Comparison of ENCODE assay signal across 17 cellular contexts in the genomic region with DNA sequence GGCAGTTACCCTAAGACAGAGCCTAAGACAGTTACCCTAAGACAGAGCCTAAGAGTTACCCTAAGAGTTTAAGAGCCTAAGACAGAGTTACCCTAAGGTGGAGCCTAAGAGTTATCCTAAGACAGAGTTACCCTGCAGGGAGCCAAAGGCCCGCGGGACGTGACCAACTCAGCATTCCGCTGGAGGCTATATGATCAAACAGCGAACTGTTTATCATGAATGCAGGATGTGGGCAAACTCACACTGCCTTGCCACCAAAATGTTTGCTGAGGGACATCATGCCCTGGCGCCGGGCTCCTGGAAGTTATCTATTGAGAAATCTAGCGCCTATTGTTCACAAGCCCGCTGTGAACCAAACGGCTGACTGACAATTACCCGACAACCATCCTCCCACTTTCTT.
"Had no signal": no experiment of that assay in that cellular context is flagged by ENCODE, and none has a peak within 500 bp of the region (broad histone marks: within the 10 kb centered on the region; RNA-seq: fewer than 3 reads in every experiment).

No MANE protein-coding gene starts in this region.

- H3K4me1 ChIP-seq: body of pancreas, foreskin keratinocyte, sigmoid colon had no signal

- H2AFZ ChIP-seq: hepatocyte had no signal

- H3K9me3 Mint-ChIP-seq: activated T-helper 17 cell treated with anti-CD3 and anti-CD28 coated beads, Interleukin-2, amount 50 U/mL, for 72 hours; nephron; stimulated activated naive CD8-positive, alpha-beta T cell treated with anti-CD3 and anti-CD28 coated beads, Interleukin-15, amount 100 ng/mL, for 72 hours; type B pancreatic cell had no signal

- H3K4me3 Mint-ChIP-seq: activated T-helper 17 cell treated with anti-CD3 and anti-CD28 coated beads, Interleukin-2, amount 50 U/mL, for 72 hours; endodermal cell; nephron; stimulated activated naive CD8-positive, alpha-beta T cell treated with anti-CD3 and anti-CD28 coated beads, Interleukin-15, amount 100 ng/mL, for 72 hours; type B pancreatic cell had no signal

- H3K4me3 ChIP-seq: body of pancreas, hepatocyte, sigmoid colon, spleen had no signal

- H3K4me1 Mint-ChIP-seq: activated T-helper 17 cell treated with anti-CD3 and anti-CD28 coated beads, Interleukin-2, amount 50 U/mL, for 72 hours; nephron; stimulated activated naive CD8-positive, alpha-beta T cell treated with anti-CD3 and anti-CD28 coated beads, Interleukin-15, amount 100 ng/mL, for 72 hours had no signal

- H3K27me3 ChIP-seq: body of pancreas, foreskin keratinocyte, hepatocyte, spleen had no signal

- H3K27ac Mint-ChIP-seq: activated T-helper 17 cell treated with anti-CD3 and anti-CD28 coated beads, Interleukin-2, amount 50 U/mL, for 72 hours; endodermal cell; nephron; stimulated activated naive CD8-positive, alpha-beta T cell treated with anti-CD3 and anti-CD28 coated beads, Interleukin-15, amount 100 ng/mL, for 72 hours; type B pancreatic cell had no signal

- H3K27ac ChIP-seq: body of pancreas, foreskin keratinocyte, hepatocyte, sigmoid colon, WERI-Rb-1 had no signal

- ATAC-seq: activated T-helper 17 cell treated with anti-CD3 and anti-CD28 coated beads, Interleukin-2, amount 50 U/mL, for 72 hours; body of pancreas; foreskin keratinocyte; left cardiac atrium; stimulated activated naive CD8-positive, alpha-beta T cell treated with anti-CD3 and anti-CD28 coated beads, Interleukin-15, amount 100 ng/mL, for 72 hours had no signal

- H3K9me3 ChIP-seq: body of pancreas, sigmoid colon, spleen had no signal

- H3K4me2 ChIP-seq: hepatocyte had no signal

- DNase-seq: activated CD4-positive, alpha-beta T cell treated with anti-CD3 and anti-CD28 coated beads for 1 hour; activated naive CD4-positive, alpha-beta T cell treated with Interleukin-2 at 50 U/mL for 16 hours; activated T-cell treated with anti-CD3 and anti-CD28 coated beads for 4 hours; body of pancreas; endodermal cell; foreskin keratinocyte; left cardiac atrium; nucleus accumbens; posterior cingulate gyrus; sigmoid colon; spleen; stimulated activated naive CD8-positive, alpha-beta T cell treated with anti-CD3 and anti-CD28 coated beads, Interleukin-15, amount 100 ng/mL, for 72 hours; WERI-Rb-1 had no signal
